In the genomic region with DNA sequence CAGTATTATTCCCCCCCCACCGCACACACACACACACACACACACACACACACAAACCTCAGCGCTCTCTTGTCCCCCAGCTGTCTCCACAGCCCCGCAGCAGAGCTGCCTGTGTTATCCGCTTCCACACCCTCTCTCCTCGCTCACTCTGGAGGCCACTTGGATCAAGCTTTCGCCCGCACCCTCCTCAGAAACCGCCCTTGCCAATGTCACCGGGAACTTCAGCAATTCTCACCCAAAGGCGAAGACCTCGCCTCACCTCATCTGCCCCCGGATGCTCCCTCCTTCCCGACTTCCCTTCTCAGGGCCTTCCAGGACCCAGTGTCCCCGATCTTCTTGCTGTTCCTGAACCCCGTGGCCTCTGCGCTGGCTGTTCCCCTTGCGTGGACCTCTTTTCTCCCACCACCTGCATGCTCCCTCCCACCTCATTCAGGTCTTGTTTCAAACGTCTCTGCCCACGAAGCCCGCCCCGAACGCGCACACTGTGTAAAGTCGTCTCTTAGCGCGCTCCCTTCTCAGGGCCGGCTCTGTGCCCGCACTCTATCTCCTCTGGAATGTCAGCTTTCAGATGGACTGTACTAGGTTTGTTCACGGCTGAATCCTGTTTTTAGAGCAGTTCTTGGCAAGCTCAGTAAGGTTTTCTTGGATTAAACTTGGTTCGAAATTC, we compare ENCODE assay signal across 8 cellular contexts. TPM values are rescaled to one million over a fixed set of nuclear protein-coding genes. Genes with fewer than 3 reads are reported as not detected.
A peak's percentile ranks its signal among the peaks of the same experiment; 100 is the strongest.
DNase-seq lines count a peak whose midpoint lies in the region; ATAC-seq and TF ChIP-seq lines count a peak whose summit lies in the region.

No MANE protein-coding gene starts in this region.

- peak overlapping the region; percentile 73 for H3K4me2 ChIP-seq in parathyroid adenoma (ENCODE audit: low read length)

- DNase-seq in Daoy (ENCODE audit: low read depth) (peak; percentile 23), SW480 (ENCODE audit: low spot score) (peak; percentile 58), NCI-H2227 treated with DMSO at 0.1 percent for 48 hours (lab: John Stamatoyannopoulos, UW) (no peak)
- no peak for DNase-seq in activated effector memory CD4-positive, alpha-beta T cell treated with Interleukin-2 at 50 U/mL for 16 hours

- H3K4me3 ChIP-seq in esophagus (ENCODE audit: low read depth in 1 of 2, low read length in 2 of 2), result peak overlapping the region; percentile 61 to 77
- peak overlapping the region; percentile 52 for H3K4me3 ChIP-seq in parathyroid adenoma (ENCODE audit: low read depth, low read length)

- no peak for ATAC-seq in HG03460 (IDR thresholded peaks at IDR 0.05; ENCODE audit: unreplicated experiment)
- ATAC-seq in HG02623 (IDR thresholded peaks at IDR 0.05; ENCODE audit: unreplicated experiment), result no peak

- H3K4me1 ChIP-seq in esophagus (ENCODE audit: control insufficient read depth in 2 of 2, insufficient read depth in 2 of 2, low read length in 1 of 2) (peaks cover 0 to 14% of the 10 kb centered on the region in 2 donors), parathyroid adenoma (peaks cover 9% of the 10 kb centered on the region)

- H3K9me3 ChIP-seq in esophagus (ENCODE audit: control insufficient read depth in 2 of 2, insufficient read depth in 1 of 2, low read depth in 1 of 2, low read length in 1 of 2) (no peaks in the 10 kb centered on the region), parathyroid adenoma (ENCODE audit: control insufficient read depth, low read length) (no peaks in the 10 kb centered on the region)

- no peak overlapping the region for H3K9ac ChIP-seq in parathyroid adenoma

- H3K27ac ChIP-seq in esophagus (ENCODE audit: low read depth in 2 of 2, low read length in 1 of 2) (peak overlapping the region; percentile 20 to 66), parathyroid adenoma (peak overlapping the region; percentile 79)

- H3K36me3 ChIP-seq in esophagus (ENCODE audit: control insufficient read depth in 2 of 2, insufficient read depth in 2 of 2, low read length in 1 of 2), result peaks cover 0 to 2% of the 10 kb centered on the region in 2 donors
- H3K36me3 ChIP-seq in parathyroid adenoma (ENCODE audit: control insufficient read depth, insufficient read depth, low read length), result no peaks in the 10 kb centered on the region

- H3K27me3 ChIP-seq in esophagus (ENCODE audit: control insufficient read depth in 1 of 2, insufficient read depth in 2 of 2, low read length in 2 of 2), result no peaks in the 10 kb centered on the region
- H3K27me3 ChIP-seq in parathyroid adenoma (ENCODE audit: control insufficient read depth, insufficient read depth, low read length), result no peaks in the 10 kb centered on the region

- peak overlapping the region; percentile 90 for H2AFZ ChIP-seq in parathyroid adenoma

- H3K79me2 ChIP-seq in parathyroid adenoma, result no peaks in the 10 kb centered on the region

- 13 to 19% methylated on average over 30 of the region's 30 CpGs for WGBS in esophagus, 2 donors

- no peak for TF ChIP-seq CTCF in parathyroid adenoma (IDR thresholded peaks at IDR 0.05)

RNA-seq across cellular contexts. Expression of a gene that starts 0.9 kb away (rescaled TPM):
- total RNA-seq in Daoy (2014; rRNA removed; shearing (Covaris generic)), result 6.7 and 9.0 TPM in 2 replicates
- 10 to 100 TPM; 26.9 to 33.8 TPM for polyA plus RNA-seq in esophagus

RNA-seq across cellular contexts. Expression of a gene that starts 17.2 kb away (rescaled TPM):
- total RNA-seq in Daoy (2014; rRNA removed; shearing (Covaris generic)), result 23.3 and 23.8 TPM in 2 replicates
- polyA plus RNA-seq in esophagus, result 10 to 100 TPM; 14.2 to 19.5 TPM

RNA-seq across cellular contexts. Expression of a gene that starts 37.8 kb away (rescaled TPM):
- 3,901 and 4,257 TPM in 2 replicates for total RNA-seq in Daoy (2014; rRNA removed; shearing (Covaris generic))
- polyA plus RNA-seq in esophagus, result 1,000 to 10,000 TPM; 1,414 to 2,271 TPM

RNA-seq across cellular contexts. Expression of a gene that starts 55.1 kb away (rescaled TPM):
- 1.6 and 2.6 TPM in 2 replicates for total RNA-seq in Daoy (2014; rRNA removed; shearing (Covaris generic))
- 1 to 10 TPM; 3.0 to 7.6 TPM for polyA plus RNA-seq in esophagus

RNA-seq across cellular contexts. Expression of a gene that starts 58.5 kb away (rescaled TPM):
- not detected in 2 replicates for total RNA-seq in Daoy (2014; rRNA removed; shearing (Covaris generic))
- not detected for polyA plus RNA-seq in esophagus

Comparison
In these comparisons a context has a peak if more than half of its experiments do, and no peak if none do; other contexts are left out.
1. DNase-seq: peak in Daoy (single experiment) and SW480 (single experiment); none in activated effector memory CD4-positive, alpha-beta T cell treated with Interleukin-2 at 50 U/mL for 16 hours (single experiment) and NCI-H2227 treated with DMSO at 0.1 percent for 48 hours (single experiment).